ENCODE assay signal across 1 cellular context in genomic region chr2:210593166-210593565, GRCh38.
TF ChIP-seq lines count a peak whose summit lies in the region.

No MANE protein-coding gene starts in this region.

TF ChIP-seq in WTC11, 78 proteins besides CTCF, POLR2A, EP300 and RAD21 (continued from another document):
- TF ChIP-seq IRF2 (CRISPR knock-in tag; IDR thresholded peaks at IDR 0.05; ENCODE audit: borderline replicate concordance, low read depth): no peak
- no peak for TF ChIP-seq PRRX2 (CRISPR knock-in tag; IDR thresholded peaks at IDR 0.05)
- no peak for TF ChIP-seq FOXP1 (CRISPR knock-in tag; IDR thresholded peaks at IDR 0.05; ENCODE audit: borderline replicate concordance)
